In genomic region chr1:1084372-1085170, GRCh38 we compare ENCODE assay signal across 1 cellular context.
TF ChIP-seq lines count a peak whose summit lies in the region.

No MANE protein-coding gene starts in this region.

TF ChIP-seq in K562, 482 proteins besides CTCF, POLR2A, EP300 and RAD21:
- peak; percentile 51; the same call in 1 of the 2 replicates for TF ChIP-seq POLR2G (IDR thresholded peaks at IDR 0.05; ENCODE audit: low read depth, low read length)
- no peak for TF ChIP-seq ZNF717 (CRISPR knock-in tag; IDR thresholded peaks at IDR 0.05)
TF ChIP-seq in K562: peak in this region for 1.
